Comparison of ENCODE assay signal across 10 cellular contexts in genomic region chr11:70324354-70325115, GRCh38. TPM values are rescaled to one million over a fixed set of nuclear protein-coding genes. Genes with fewer than 3 reads are reported as not detected.
DNase-seq lines count a peak whose midpoint lies in the region; ATAC-seq and TF ChIP-seq lines count a peak whose summit lies in the region.
"Had no signal": no experiment of that assay in that cellular context is flagged by ENCODE, and none has a peak within 500 bp of the region (broad histone marks: within the 10 kb centered on the region; RNA-seq: fewer than 3 reads in every experiment).

No MANE protein-coding gene starts in this region.

- H3K27ac ChIP-seq in WERI-Rb-1 = no peak overlapping the region

- no peaks in the 10 kb centered on the region for H3K27me3 ChIP-seq in WERI-Rb-1 (ENCODE audit: insufficient read depth, low read depth, severe bottlenecking)

- no peak overlapping the region for H3K4me3 Mint-ChIP-seq in stimulated activated naive CD8-positive, alpha-beta T cell treated with anti-CD3 and anti-CD28 coated beads, Interleukin-15, Interleukin-2, amounts not matched to agents 100 ng/mL and 50 ng/mL, for 24 hours
- H3K4me3 Mint-ChIP-seq: type B pancreatic cell had no signal

- TF ChIP-seq CTCF in fibroblast of villous mesenchyme (IDR thresholded peaks at IDR 0.05; ENCODE audit: insufficient read depth, low read depth, low read length) (no peak), WERI-Rb-1 (IDR thresholded peaks at IDR 0.05; ENCODE audit: low read depth, low read length) (no peak)

- no peak for ATAC-seq in activated naive CD4-positive, alpha-beta T cell treated with anti-CD3 and anti-CD28 coated beads, Interleukin-2, amount 50 U/mL, for 72 hours
- peak; percentile 75 for ATAC-seq in HG02870 (IDR thresholded peaks at IDR 0.05; ENCODE audit: unreplicated experiment)

- no peaks in the 10 kb centered on the region for H3K9me3 Mint-ChIP-seq in activated naive CD4-positive, alpha-beta T cell treated with anti-CD3 and anti-CD28 coated beads, Interleukin-2, amount 50 U/mL, for 72 hours
- H3K9me3 Mint-ChIP-seq in stimulated activated naive CD8-positive, alpha-beta T cell treated with anti-CD3 and anti-CD28 coated beads, Interleukin-15, Interleukin-2, amounts not matched to agents 100 ng/mL and 50 ng/mL, for 24 hours = no peaks in the 10 kb centered on the region
- H3K9me3 Mint-ChIP-seq: type B pancreatic cell had no signal

- no peak overlapping the region for H3K4me3 ChIP-seq in fibroblast of villous mesenchyme (ENCODE audit: low read depth, low read length)
- no peak overlapping the region for H3K4me3 ChIP-seq in WERI-Rb-1 (ENCODE audit: low read depth, low read length)

- H3K4me1 Mint-ChIP-seq in stimulated activated naive CD8-positive, alpha-beta T cell treated with anti-CD3 and anti-CD28 coated beads, Interleukin-15, Interleukin-2, amounts not matched to agents 100 ng/mL and 50 ng/mL, for 24 hours (ENCODE audit: low read depth) = peaks cover 12% of the 10 kb centered on the region

- no peaks in the 10 kb centered on the region for H3K27me3 Mint-ChIP-seq in stimulated activated naive CD8-positive, alpha-beta T cell treated with anti-CD3 and anti-CD28 coated beads, Interleukin-15, Interleukin-2, amounts not matched to agents 100 ng/mL and 50 ng/mL, for 24 hours
- H3K27me3 Mint-ChIP-seq: type B pancreatic cell had no signal

- DNase-seq in activated naive CD4-positive, alpha-beta T cell treated with anti-CD3 and anti-CD28 coated beads, Interleukin-2, amount 50 U/mL, for 72 hours (ENCODE audit: low spot score in 2 of 2) = no peak
- DNase-seq in activated naive CD4-positive, alpha-beta T cell treated with Interleukin-2 at 50 U/mL for 16 hours = no peak
- peak; percentile 43 for DNase-seq in fibroblast of villous mesenchyme (ENCODE audit: low read depth)
- no peak for DNase-seq in D341Med (ENCODE audit: low spot score)
- no peak for DNase-seq in effector CD4-positive, alpha-beta T cell
- no peak for DNase-seq in WERI-Rb-1
- DNase-seq: KG1 had no signal

- H3K27ac Mint-ChIP-seq in activated naive CD4-positive, alpha-beta T cell treated with anti-CD3 and anti-CD28 coated beads, Interleukin-2, amount 50 U/mL, for 72 hours = peak overlapping the region; percentile 56 to 81
- H3K27ac Mint-ChIP-seq in stimulated activated naive CD8-positive, alpha-beta T cell treated with anti-CD3 and anti-CD28 coated beads, Interleukin-15, Interleukin-2, amounts not matched to agents 100 ng/mL and 50 ng/mL, for 24 hours = peak overlapping the region; percentile 18

- H3K36me3 ChIP-seq in WERI-Rb-1 = peaks cover 77% of the 10 kb centered on the region

- no peaks in the 10 kb centered on the region for H3K9me3 ChIP-seq in WERI-Rb-1 (ENCODE audit: severe bottlenecking)

- peaks cover 0 to 12% of the 10 kb centered on the region in 2 donors for H3K36me3 Mint-ChIP-seq in activated naive CD4-positive, alpha-beta T cell treated with anti-CD3 and anti-CD28 coated beads, Interleukin-2, amount 50 U/mL, for 72 hours
- H3K36me3 Mint-ChIP-seq in stimulated activated naive CD8-positive, alpha-beta T cell treated with anti-CD3 and anti-CD28 coated beads, Interleukin-15, Interleukin-2, amounts not matched to agents 100 ng/mL and 50 ng/mL, for 24 hours (ENCODE audit: low read depth) = peaks cover 54% of the 10 kb centered on the region

RNA-seq across cellular contexts. Expression of gene PPFIA1, which starts 54.0 kb away (rescaled TPM):
- 10 to 100 TPM; 31.4 to 37.9 TPM for total RNA-seq in activated naive CD4-positive, alpha-beta T cell treated with anti-CD3 and anti-CD28 coated beads, Interleukin-2, amount 50 U/mL, for 72 hours
- 60.9 and 69.5 TPM in 2 replicates for total RNA-seq in fibroblast of villous mesenchyme
